In the genomic region with DNA sequence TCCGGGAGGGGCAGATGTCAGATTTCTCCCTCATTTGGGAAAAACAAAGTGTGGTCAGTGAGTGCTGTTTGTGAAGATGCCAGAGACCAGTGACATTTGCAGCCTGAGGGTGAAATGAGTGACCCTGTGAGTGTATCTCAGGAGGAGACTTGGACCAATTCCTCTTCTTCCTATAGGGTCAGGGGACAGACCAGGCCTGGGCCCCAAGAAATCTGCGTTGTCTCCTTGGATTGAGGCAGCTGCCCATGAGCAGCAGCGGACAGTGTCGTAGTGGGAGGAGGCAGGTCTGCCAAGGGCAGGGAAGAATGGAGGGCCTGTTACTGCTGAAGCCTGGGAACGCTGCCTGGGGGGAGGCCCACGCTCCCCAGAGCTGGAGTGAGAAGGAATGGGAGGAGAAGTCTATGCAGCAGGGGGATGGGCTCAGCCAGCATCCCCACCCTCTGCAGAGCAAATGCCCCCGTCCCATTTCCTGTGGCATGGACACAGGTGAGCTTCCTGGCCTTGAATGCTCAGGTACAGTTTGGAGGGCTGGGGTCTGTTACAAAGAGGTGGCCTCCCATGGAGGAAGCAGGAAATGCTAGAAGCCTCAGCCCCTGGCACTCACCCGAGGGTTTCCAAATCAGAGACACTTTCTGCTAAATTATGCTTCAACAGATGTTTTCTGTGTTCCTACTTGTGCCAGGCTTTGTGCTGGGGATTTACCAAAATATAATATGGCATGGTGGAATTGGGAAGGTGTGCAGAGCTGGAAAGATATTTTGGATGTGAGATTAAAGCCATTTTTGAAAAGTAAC, we compare ENCODE assay signal across 2 cellular contexts.
TF ChIP-seq lines count a peak whose summit lies in the region.

No MANE protein-coding gene starts in this region.

TF ChIP-seq in liver, 16 proteins besides CTCF, POLR2A, EP300 and RAD21:
- TF ChIP-seq, protein P1, sequence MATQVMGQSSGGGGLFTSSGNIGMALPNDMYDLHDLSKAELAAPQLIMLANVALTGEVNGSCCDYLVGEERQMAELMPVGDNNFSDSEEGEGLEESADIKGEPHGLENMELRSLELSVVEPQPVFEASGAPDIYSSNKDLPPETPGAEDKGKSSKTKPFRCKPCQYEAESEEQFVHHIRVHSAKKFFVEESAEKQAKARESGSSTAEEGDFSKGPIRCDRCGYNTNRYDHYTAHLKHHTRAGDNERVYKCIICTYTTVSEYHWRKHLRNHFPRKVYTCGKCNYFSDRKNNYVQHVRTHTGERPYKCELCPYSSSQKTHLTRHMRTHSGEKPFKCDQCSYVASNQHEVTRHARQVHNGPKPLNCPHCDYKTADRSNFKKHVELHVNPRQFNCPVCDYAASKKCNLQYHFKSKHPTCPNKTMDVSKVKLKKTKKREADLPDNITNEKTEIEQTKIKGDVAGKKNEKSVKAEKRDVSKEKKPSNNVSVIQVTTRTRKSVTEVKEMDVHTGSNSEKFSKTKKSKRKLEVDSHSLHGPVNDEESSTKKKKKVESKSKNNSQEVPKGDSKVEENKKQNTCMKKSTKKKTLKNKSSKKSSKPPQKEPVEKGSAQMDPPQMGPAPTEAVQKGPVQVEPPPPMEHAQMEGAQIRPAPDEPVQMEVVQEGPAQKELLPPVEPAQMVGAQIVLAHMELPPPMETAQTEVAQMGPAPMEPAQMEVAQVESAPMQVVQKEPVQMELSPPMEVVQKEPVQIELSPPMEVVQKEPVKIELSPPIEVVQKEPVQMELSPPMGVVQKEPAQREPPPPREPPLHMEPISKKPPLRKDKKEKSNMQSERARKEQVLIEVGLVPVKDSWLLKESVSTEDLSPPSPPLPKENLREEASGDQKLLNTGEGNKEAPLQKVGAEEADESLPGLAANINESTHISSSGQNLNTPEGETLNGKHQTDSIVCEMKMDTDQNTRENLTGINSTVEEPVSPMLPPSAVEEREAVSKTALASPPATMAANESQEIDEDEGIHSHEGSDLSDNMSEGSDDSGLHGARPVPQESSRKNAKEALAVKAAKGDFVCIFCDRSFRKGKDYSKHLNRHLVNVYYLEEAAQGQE (IDR thresholded peaks at IDR 0.05) = no peak
- peak; percentile 89 for TF ChIP-seq NR2F2 (IDR thresholded peaks at IDR 0.05)

TF ChIP-seq in HepG2, 621 proteins besides CTCF, POLR2A, EP300 and RAD21 (continued from another document):
- TF ChIP-seq, protein P2, sequence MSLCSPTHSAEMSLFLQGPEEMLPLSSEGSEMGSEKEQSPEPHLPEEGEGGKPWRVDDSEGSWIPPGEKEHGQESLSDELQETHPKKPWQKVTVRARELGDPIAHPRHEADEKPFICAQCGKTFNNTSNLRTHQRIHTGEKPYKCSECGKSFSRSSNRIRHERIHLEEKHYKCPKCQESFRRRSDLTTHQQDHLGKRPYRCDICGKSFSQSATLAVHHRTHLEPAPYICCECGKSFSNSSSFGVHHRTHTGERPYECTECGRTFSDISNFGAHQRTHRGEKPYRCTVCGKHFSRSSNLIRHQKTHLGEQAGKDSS (CRISPR knock-in tag; IDR thresholded peaks at IDR 0.05; ENCODE audit: borderline replicate concordance, low read depth) = no peak
- TF ChIP-seq, protein P3, sequence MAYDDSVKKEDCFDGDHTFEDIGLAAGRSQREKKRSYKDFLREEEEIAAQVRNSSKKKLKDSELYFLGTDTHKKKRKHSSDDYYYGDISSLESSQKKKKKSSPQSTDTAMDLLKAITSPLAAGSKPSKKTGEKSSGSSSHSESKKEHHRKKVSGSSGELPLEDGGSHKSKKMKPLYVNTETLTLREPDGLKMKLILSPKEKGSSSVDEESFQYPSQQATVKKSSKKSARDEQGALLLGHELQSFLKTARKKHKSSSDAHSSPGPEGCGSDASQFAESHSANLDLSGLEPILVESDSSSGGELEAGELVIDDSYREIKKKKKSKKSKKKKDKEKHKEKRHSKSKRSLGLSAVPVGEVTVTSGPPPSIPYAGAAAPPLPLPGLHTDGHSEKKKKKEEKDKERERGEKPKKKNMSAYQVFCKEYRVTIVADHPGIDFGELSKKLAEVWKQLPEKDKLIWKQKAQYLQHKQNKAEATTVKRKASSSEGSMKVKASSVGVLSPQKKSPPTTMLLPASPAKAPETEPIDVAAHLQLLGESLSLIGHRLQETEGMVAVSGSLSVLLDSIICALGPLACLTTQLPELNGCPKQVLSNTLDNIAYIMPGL (CRISPR knock-in tag; IDR thresholded peaks at IDR 0.05; ENCODE audit: borderline replicate concordance in 1 of 2, low read depth in 1 of 2) = no peak
- TF ChIP-seq ZFP36 (IDR thresholded peaks at IDR 0.05; ENCODE audit: borderline replicate concordance, low read depth, low read length, partially characterized antibody) = no peak
- TF ChIP-seq, protein P4, sequence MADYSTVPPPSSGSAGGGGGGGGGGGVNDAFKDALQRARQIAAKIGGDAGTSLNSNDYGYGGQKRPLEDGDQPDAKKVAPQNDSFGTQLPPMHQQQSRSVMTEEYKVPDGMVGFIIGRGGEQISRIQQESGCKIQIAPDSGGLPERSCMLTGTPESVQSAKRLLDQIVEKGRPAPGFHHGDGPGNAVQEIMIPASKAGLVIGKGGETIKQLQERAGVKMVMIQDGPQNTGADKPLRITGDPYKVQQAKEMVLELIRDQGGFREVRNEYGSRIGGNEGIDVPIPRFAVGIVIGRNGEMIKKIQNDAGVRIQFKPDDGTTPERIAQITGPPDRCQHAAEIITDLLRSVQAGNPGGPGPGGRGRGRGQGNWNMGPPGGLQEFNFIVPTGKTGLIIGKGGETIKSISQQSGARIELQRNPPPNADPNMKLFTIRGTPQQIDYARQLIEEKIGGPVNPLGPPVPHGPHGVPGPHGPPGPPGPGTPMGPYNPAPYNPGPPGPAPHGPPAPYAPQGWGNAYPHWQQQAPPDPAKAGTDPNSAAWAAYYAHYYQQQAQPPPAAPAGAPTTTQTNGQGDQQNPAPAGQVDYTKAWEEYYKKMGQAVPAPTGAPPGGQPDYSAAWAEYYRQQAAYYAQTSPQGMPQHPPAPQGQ (CRISPR knock-in tag; IDR thresholded peaks at IDR 0.05; ENCODE audit: borderline replicate concordance) = no peak
- no peak for TF ChIP-seq CEBPG (CRISPR knock-in tag; IDR thresholded peaks at IDR 0.05)
- no peak for TF ChIP-seq ZFP1 (CRISPR knock-in tag; IDR thresholded peaks at IDR 0.05)
- no peak for TF ChIP-seq ZNF121 (CRISPR knock-in tag; IDR thresholded peaks at IDR 0.05)
- TF ChIP-seq ZNF101 (CRISPR knock-in tag; IDR thresholded peaks at IDR 0.05; ENCODE audit: borderline replicate concordance, low read depth) = no peak
- TF ChIP-seq SMARCC2 (IDR thresholded peaks at IDR 0.05) = no peak
- no peak for TF ChIP-seq GZF1 (CRISPR knock-in tag; IDR thresholded peaks at IDR 0.05)
